In the genomic region with DNA sequence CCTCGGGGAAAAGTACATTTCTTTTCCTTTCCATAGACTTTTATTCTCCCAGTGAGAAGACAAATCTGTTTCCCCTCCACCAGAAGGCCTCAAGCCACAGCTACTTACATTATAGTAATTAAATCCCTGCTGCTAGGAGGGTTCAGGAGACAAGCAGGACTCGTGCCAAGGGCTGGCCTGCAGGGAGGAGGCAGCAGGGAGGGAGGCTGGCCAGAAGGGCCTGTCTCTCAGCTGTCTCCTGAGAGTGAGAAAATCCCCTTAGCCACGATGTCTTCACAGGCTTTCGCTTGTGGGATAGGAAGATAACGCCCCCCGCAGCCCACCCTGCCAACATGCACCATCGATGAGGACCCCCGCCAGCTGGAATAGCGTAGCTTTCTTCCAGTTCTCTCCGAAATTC, we compare ENCODE assay signal across 15 cellular contexts. TPM values are rescaled to one million over a fixed set of nuclear protein-coding genes. Genes with fewer than 3 reads are reported as not detected.
A peak's percentile ranks its signal among the peaks of the same experiment; 100 is the strongest.
DNase-seq lines count a peak whose midpoint lies in the region; ATAC-seq, FAIRE-seq and TF ChIP-seq lines count a peak whose summit lies in the region.
"Had no signal": no experiment of that assay in that cellular context is flagged by ENCODE, and none has a peak within 500 bp of the region (broad histone marks: within the 10 kb centered on the region; RNA-seq: fewer than 3 reads in every experiment).

No MANE protein-coding gene starts in this region.

- H3K23ac ChIP-seq in H9 (ENCODE audit: insufficient read length, low read depth, low read length), result no peak overlapping the region

- no peak overlapping the region for H2BK20ac ChIP-seq in H9 (ENCODE audit: low read depth, low read length, poor library complexity, severe bottlenecking)

- no peaks in the 10 kb centered on the region for H3K79me1 ChIP-seq in H9 (ENCODE audit: insufficient read depth, low read depth, low read length, poor library complexity, severe bottlenecking)

- no CpG with 5 or more reads among the region's 10 CpGs for WGBS in H9 (ENCODE audit: extremely low coverage, insufficient read length, low lambda C conversion rate)

- H3K18ac ChIP-seq in H9 (ENCODE audit: insufficient read length, low read depth, low read length), result no peak overlapping the region

- H3T11ph ChIP-seq in H9 (ENCODE audit: low read length), result no peak overlapping the region

- no peak overlapping the region for H3K56ac ChIP-seq in H9 (ENCODE audit: insufficient read length, low read depth, low read length)

- H2BK5ac ChIP-seq in H9 (ENCODE audit: insufficient read length, low read length), result no peak overlapping the region

- ATAC-seq in stimulated activated naive B cell treated with anti-CD40 and anti-IgM and Interleukin-4, amounts not matched to agents 10 μg/mL and 1 μg/mL and 100 μg/mL, for 72 hours (replicated peaks), result no peak
- ATAC-seq in HG02970 (IDR thresholded peaks at IDR 0.05; ENCODE audit: low FRiP score, unreplicated experiment), result no peak
- ATAC-seq: activated CD8-positive, alpha-beta T cell treated with anti-CD3 and anti-CD28 coated beads for 36 hours; K562 had no signal

- H3K9me3 ChIP-seq in H9 (ENCODE audit: control insufficient read depth, low read depth, low read length) (no peaks in the 10 kb centered on the region), kidney (ENCODE audit: control insufficient read depth in 1 of 2, low read length in 2 of 2) (no peaks in the 10 kb centered on the region)
- H3K9me3 ChIP-seq: uterus had no signal

- TF ChIP-seq CTCF in D721Med (IDR thresholded peaks at IDR 0.05; ENCODE audit: insufficient read depth, missing control alignments), result peak; percentile 69
- peak; percentile 36; the same call in 2 of the 3 replicates for TF ChIP-seq CTCF in H9 (conservative IDR thresholded peaks at IDR 0.05)
- no peak for TF ChIP-seq CTCF in endothelial cell (IDR thresholded peaks at IDR 0.05; ENCODE audit: unreplicated experiment)
- no peak for TF ChIP-seq CTCF in kidney (IDR thresholded peaks at IDR 0.05; ENCODE audit: borderline replicate concordance, extremely low read depth, insufficient read depth)

- no peak overlapping the region for H3K4me3 ChIP-seq in kidney (ENCODE audit: low read length in 2 of 2)
- H3K4me3 ChIP-seq: K562, uterus had no signal

- H3K27me3 ChIP-seq in H9 (ENCODE audit: insufficient read depth, low read length), result no peaks in the 10 kb centered on the region
- H3K27me3 ChIP-seq: uterus had no signal

- DNase-seq in D721Med (ENCODE audit: insufficient read length, low spot score) (no peak), H9 (no peak), NCI-H69 (lab: John Stamatoyannopoulos, UW) (peak; percentile 95), endothelial cell (ENCODE audit: low spot score) (no peak), kidney (no peak), medulla oblongata (ENCODE audit: extremely low spot score) (no peak)
- no peak for DNase-seq in stimulated activated naive B cell treated with anti-CD40 and anti-IgM and Interleukin-4, amounts not matched to agents 10 μg/mL and 1 μg/mL and 100 μg/mL, for 72 hours
- DNase-seq: activated CD8-positive, alpha-beta T cell treated with anti-CD3 and anti-CD28 coated beads for 36 hours; activated naive CD8-positive, alpha-beta T cell treated with anti-CD3 and anti-CD28 coated beads, Interleukin-2, amount 50 U/mL, for 24 hours; occipital lobe; OCI-M1 had no signal

- intact Hi-C loops in kidney (cut with DNase I), result no loop called here

- H3K36me3 Mint-ChIP-seq in H9 (ENCODE audit: insufficient read depth in 1 of 3, low read depth in 3 of 3) (no peaks in the 10 kb centered on the region), endothelial cell (ENCODE audit: low read depth, unreplicated experiment) (no peaks in the 10 kb centered on the region)
- no peaks in the 10 kb centered on the region for H3K36me3 Mint-ChIP-seq in stimulated activated naive B cell treated with anti-CD40 and anti-IgM and Interleukin-4, amounts not matched to agents 10 μg/mL and 1 μg/mL and 100 μg/mL, for 72 hours

- no peak overlapping the region for H2AK5ac ChIP-seq in H9 (ENCODE audit: insufficient read length, low read length)

- H4K91ac ChIP-seq in H9 (ENCODE audit: insufficient read length, low read depth, low read length), result no peak overlapping the region

- H4K8ac ChIP-seq in H9 (replicated peaks; ENCODE audit: insufficient read length, low read depth, low read length), result no peak overlapping the region

- H3K36me3 ChIP-seq in kidney (ENCODE audit: control insufficient read depth in 1 of 2, insufficient read depth in 2 of 2, low read length in 2 of 2), result no peaks in the 10 kb centered on the region
- H3K36me3 ChIP-seq: uterus had no signal

- H3K4me1 Mint-ChIP-seq in H9, result peaks cover 14 to 17% of the 10 kb centered on the region in 2 experiments
- peaks cover 15% of the 10 kb centered on the region for H3K4me1 Mint-ChIP-seq in endothelial cell (ENCODE audit: unreplicated experiment)
- H3K4me1 Mint-ChIP-seq in stimulated activated naive B cell treated with anti-CD40 and anti-IgM and Interleukin-4, amounts not matched to agents 10 μg/mL and 1 μg/mL and 100 μg/mL, for 72 hours, result peaks cover 21 to 28% of the 10 kb centered on the region in 2 donors

- no peak overlapping the region for H2BK120ac ChIP-seq in H9 (ENCODE audit: low read depth, low read length, poor library complexity, severe bottlenecking)

- H3K9me3 Mint-ChIP-seq in H9 (no peaks in the 10 kb centered on the region), endothelial cell (ENCODE audit: unreplicated experiment) (no peaks in the 10 kb centered on the region)
- H3K9me3 Mint-ChIP-seq in stimulated activated naive B cell treated with anti-CD40 and anti-IgM and Interleukin-4, amounts not matched to agents 10 μg/mL and 1 μg/mL and 100 μg/mL, for 72 hours, result no peaks in the 10 kb centered on the region
- H3K9me3 Mint-ChIP-seq: activated CD8-positive, alpha-beta T cell treated with anti-CD3 and anti-CD28 coated beads for 36 hours; activated naive CD8-positive, alpha-beta T cell treated with anti-CD3 and anti-CD28 coated beads, Interleukin-2, amount 50 U/mL, for 24 hours; activated T-helper 1 cell treated with anti-CD3 and anti-CD28 coated beads, Interleukin-12 subunit alpha, Interleukin-12 subunit beta, Interleukin-2, Interleukin-4 antibody, amounts not matched to agents 30 ng/mL and 10 ng/mL and 1 ng/mL, durations not matched to agents 14 hours and 24 hours and 36 hours had no signal

- no peaks in the 10 kb centered on the region for H3K27me3 Mint-ChIP-seq in H9 (ENCODE audit: low read depth)
- H3K27me3 Mint-ChIP-seq in endothelial cell (ENCODE audit: unreplicated experiment), result peaks cover 7% of the 10 kb centered on the region
- no peaks in the 10 kb centered on the region for H3K27me3 Mint-ChIP-seq in stimulated activated naive B cell treated with anti-CD40 and anti-IgM and Interleukin-4, amounts not matched to agents 10 μg/mL and 1 μg/mL and 100 μg/mL, for 72 hours

- H3K4ac ChIP-seq in H9 (ENCODE audit: low read depth, low read length), result no peak overlapping the region

- no peaks in the 10 kb centered on the region for H4K20me1 ChIP-seq in H9 (ENCODE audit: control insufficient read depth, insufficient read depth, insufficient read length)

- H3K79me2 ChIP-seq in H9 (ENCODE audit: insufficient read depth, low read length), result no peaks in the 10 kb centered on the region; the same call in 1 of the 2 replicates

- FAIRE-seq in D721Med (lab: Jason Lieb, UNC), result no peak
- no peak for FAIRE-seq in kidney (lab: Jason Lieb, UNC)
- FAIRE-seq: K562 had no signal

- H3K9ac ChIP-seq in H9 (ENCODE audit: extremely low read depth, insufficient read length, low read length) (no peak overlapping the region), kidney (ENCODE audit: low read length in 2 of 2) (no peak overlapping the region)

- H3K14ac ChIP-seq in H9 (ENCODE audit: insufficient read depth, low read length), result no peak overlapping the region

- no peaks in the 10 kb centered on the region for H3K4me1 ChIP-seq in H9 (ENCODE audit: insufficient read depth, low read length)
- peaks cover 4 to 6% of the 10 kb centered on the region in 2 donors for H3K4me1 ChIP-seq in kidney (ENCODE audit: control insufficient read depth in 1 of 2, insufficient read depth in 1 of 2, low read depth in 1 of 2, low read length in 2 of 2)
- H3K4me1 ChIP-seq: uterus had no signal

- H2AFZ ChIP-seq in H9 (ENCODE audit: low read length), result no peak overlapping the region

- no peak overlapping the region for H4K5ac ChIP-seq in H9 (ENCODE audit: insufficient read length, low read depth, low read length)

- no peak overlapping the region for H2BK15ac ChIP-seq in H9 (ENCODE audit: low read depth, low read length)

- H3K27ac Mint-ChIP-seq in H9 (peak overlapping the region in 1 of 3 experiments; percentile 59; a peak in 1 of 7 replicates), endothelial cell (ENCODE audit: unreplicated experiment) (no peak overlapping the region)
- H3K27ac Mint-ChIP-seq in stimulated activated naive B cell treated with anti-CD40 and anti-IgM and Interleukin-4, amounts not matched to agents 10 μg/mL and 1 μg/mL and 100 μg/mL, for 72 hours, result no peak overlapping the region
- H3K27ac Mint-ChIP-seq: activated CD8-positive, alpha-beta T cell treated with anti-CD3 and anti-CD28 coated beads for 36 hours; activated T-helper 1 cell treated with anti-CD3 and anti-CD28 coated beads, Interleukin-12 subunit alpha, Interleukin-12 subunit beta, Interleukin-2, Interleukin-4 antibody, amounts not matched to agents 30 ng/mL and 10 ng/mL and 1 ng/mL, durations not matched to agents 14 hours and 24 hours and 36 hours had no signal

- H3K4me3 Mint-ChIP-seq in H9 (no peak overlapping the region; a peak in 1 of 5 replicates), endothelial cell (ENCODE audit: unreplicated experiment) (peak overlapping the region; percentile 49)
- H3K4me3 Mint-ChIP-seq in stimulated activated naive B cell treated with anti-CD40 and anti-IgM and Interleukin-4, amounts not matched to agents 10 μg/mL and 1 μg/mL and 100 μg/mL, for 72 hours, result no peak overlapping the region
- H3K4me3 Mint-ChIP-seq: activated CD8-positive, alpha-beta T cell treated with anti-CD3 and anti-CD28 coated beads for 36 hours; activated naive CD8-positive, alpha-beta T cell treated with anti-CD3 and anti-CD28 coated beads, Interleukin-2, amount 50 U/mL, for 24 hours; activated T-helper 1 cell treated with anti-CD3 and anti-CD28 coated beads, Interleukin-12 subunit alpha, Interleukin-12 subunit beta, Interleukin-2, Interleukin-4 antibody, amounts not matched to agents 30 ng/mL and 10 ng/mL and 1 ng/mL, durations not matched to agents 14 hours and 24 hours and 36 hours had no signal

- no peak overlapping the region for H3K4me2 ChIP-seq in H9 (ENCODE audit: insufficient read depth, insufficient read length, low read length)

- H2BK12ac ChIP-seq in H9 (ENCODE audit: insufficient read length, low read depth, low read length), result no peak overlapping the region

- no peaks in the 10 kb centered on the region for H3K23me2 ChIP-seq in H9 (ENCODE audit: insufficient read length, low read depth, low read length, poor library complexity, severe bottlenecking)

- H3K27ac ChIP-seq in H9 (ENCODE audit: insufficient read length, low read depth, low read length) (no peak overlapping the region), kidney (ENCODE audit: low read depth in 2 of 2, low read length in 2 of 2) (no peak overlapping the region)

RNA-seq across cellular contexts. Expression of a gene that starts 14.0 kb away (rescaled TPM):
- total RNA-seq in H9 (2021) (0.83 TPM in 2 replicates), endothelial cell (ENCODE audit: unreplicated experiment) (17.3 TPM), kidney (5.6 TPM)
- polyA plus RNA-seq in kidney (ENCODE audit: insufficient read depth, low read depth, low replicate concordance), result 2.6 TPM

Comparison
In these comparisons a context has a peak if more than half of its experiments do, and no peak if none do; other contexts are left out.
1. CTCF ChIP-seq: peak in D721Med (single experiment) and H9 (single experiment); none in endothelial cell (single experiment) and kidney (single experiment).